In the genomic region with DNA sequence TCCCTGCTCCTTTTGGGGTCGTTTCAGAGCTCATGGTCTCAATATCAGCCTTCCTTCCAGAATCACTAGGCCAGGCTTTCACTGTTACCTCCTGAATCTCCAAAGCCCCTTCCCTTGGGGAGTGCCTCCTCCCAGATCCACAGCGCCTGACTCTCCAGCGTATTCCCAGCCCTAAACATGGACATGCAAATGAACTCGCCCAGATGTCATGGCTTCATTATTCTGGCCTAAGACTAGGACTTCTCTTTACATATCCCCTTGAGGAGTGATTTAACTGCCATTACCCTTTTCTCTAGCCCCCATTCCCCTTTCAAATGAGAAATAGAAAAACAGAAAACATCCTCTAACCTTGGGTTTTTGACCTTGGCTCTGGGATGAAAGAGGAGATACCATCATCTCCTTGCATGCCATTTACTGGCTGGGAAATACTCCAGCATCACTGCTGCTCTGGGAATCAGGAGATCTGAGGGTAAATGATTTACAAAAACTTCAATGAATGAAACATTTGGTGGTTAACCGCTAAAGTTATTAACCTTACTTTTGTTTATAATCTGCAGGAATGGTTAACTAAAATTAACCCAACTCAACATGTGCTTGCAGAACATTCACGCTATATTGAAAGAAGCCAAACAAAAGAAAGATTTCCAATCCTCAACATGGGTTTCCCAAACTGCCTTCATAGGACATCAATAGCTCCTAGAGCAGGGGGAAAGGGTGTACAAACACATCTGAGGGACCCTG, we compare ENCODE assay signal across 22 cellular contexts. TPM values are rescaled to one million over a fixed set of nuclear protein-coding genes. Genes with fewer than 3 reads are reported as not detected.
A peak's percentile ranks its signal among the peaks of the same experiment; 100 is the strongest.
DNase-seq lines count a peak whose midpoint lies in the region; ATAC-seq and TF ChIP-seq lines count a peak whose summit lies in the region.
"Had no signal": no experiment of that assay in that cellular context is flagged by ENCODE, and none has a peak within 500 bp of the region (broad histone marks: within the 10 kb centered on the region; RNA-seq: fewer than 3 reads in every experiment).

No MANE protein-coding gene starts in this region.

- peak overlapping the region; percentile 52 for H3K4me2 ChIP-seq in fibroblast of lung (ENCODE audit: extremely low read depth, insufficient read depth, low read length)

- no peak overlapping the region for H3K27ac ChIP-seq in fibroblast of lung (ENCODE audit: insufficient read depth, low read length)
- H3K27ac ChIP-seq in right lobe of liver: peak overlapping the region; percentile 19 to 84 (median 74)
- H3K27ac ChIP-seq: HL-60 had no signal

- H3K27me3 ChIP-seq in fibroblast of lung (ENCODE audit: control insufficient read depth, insufficient read depth, low read length) (no peaks in the 10 kb centered on the region), right lobe of liver (no peaks in the 10 kb centered on the region)
- H3K27me3 ChIP-seq: tibial nerve had no signal

- H3K4me1 ChIP-seq in fibroblast of lung (ENCODE audit: control insufficient read depth, extremely low read depth, insufficient read depth, low read length) (peaks cover 13% of the 10 kb centered on the region), right lobe of liver (peaks cover 0 to 34% (median 6%) of the 10 kb centered on the region in 4 donors)

- H4K20me1 ChIP-seq in fibroblast of lung (ENCODE audit: control insufficient read depth, extremely low read depth, insufficient read depth, low read length): no peaks in the 10 kb centered on the region

- peak; percentile 33 for DNase-seq in AG08396 (ENCODE audit: low spot score)
- DNase-seq in LoVo (ENCODE audit: low spot score): peak; percentile 47
- DNase-seq in fibroblast of lung (ENCODE audit: low read depth in 2 of 2): peak; percentile 62 to 89
- DNase-seq in right lobe of liver: peak in 1 of 3 donors; percentile 59
- DNase-seq in NCI-H1048 (lab: John Stamatoyannopoulos, UW): no peak
- no peak for DNase-seq in NCI-H82 treated with DMSO at 0.1 percent for 48 hours (lab: John Stamatoyannopoulos, UW; ENCODE audit: unreplicated experiment)
- DNase-seq: activated CD4-positive, alpha-beta memory T cell treated with anti-CD3 and anti-CD28 coated beads for 36 hours; activated T-cell treated with anti-CD3 and anti-CD28 coated beads, Interleukin-2, amount 50 U/mL, for 1 hour; CD4-positive, CD25-positive, alpha-beta regulatory T cell; cortex of kidney; DMS79 treated with DMSO at 0.1 percent for 48 hours; GOT3; KBM-7; mammary epithelial cell; NCI-H2081; NCI-H510A; T-helper 17 cell had no signal

- intact Hi-C loops in right lobe of liver (cut with DNase I): no loop called here

- no peak for TF ChIP-seq POLR2A in right lobe of liver (IDR thresholded peaks at IDR 0.05)

- H3K9me3 ChIP-seq in fibroblast of lung (ENCODE audit: control insufficient read depth, insufficient read depth, low read depth, low read length) (no peaks in the 10 kb centered on the region), right lobe of liver (no peaks in the 10 kb centered on the region)
- H3K9me3 ChIP-seq: tibial nerve had no signal

- ATAC-seq in right lobe of liver (peak; percentile 80 to 93 (median 83)), HG02884 (IDR thresholded peaks at IDR 0.05; ENCODE audit: unreplicated experiment) (no peak), HG03342 (IDR thresholded peaks at IDR 0.05; ENCODE audit: unreplicated experiment) (no peak)
- ATAC-seq: stimulated activated effector memory CD8-positive, alpha-beta T cell treated with anti-CD3 and anti-CD28 coated beads, Interleukin-12 subunit alpha, Interleukin-12 subunit beta, amount 100 ng/mL, for 72 hours; T-helper 17 cell had no signal

- H2AFZ ChIP-seq in fibroblast of lung (ENCODE audit: low read length): no peak overlapping the region

- H3K4me3 ChIP-seq in fibroblast of lung (replicated peaks in 1 of 4; ENCODE audit: control extremely low read depth in 1 of 4, insufficient read depth in 1 of 4, low read depth in 3 of 4, low read length in 4 of 4) (no peak overlapping the region), right lobe of liver (peak overlapping the region in 1 of 3 donors; percentile 20)
- H3K4me3 ChIP-seq: tibial nerve had no signal

- 52% methylated on average over 6 of the region's 6 CpGs for WGBS in right lobe of liver (ENCODE audit: insufficient coverage, low coverage, low lambda C conversion rate, missing lambda C conversion rate)

- no peaks in the 10 kb centered on the region for H3K36me3 ChIP-seq in fibroblast of lung (ENCODE audit: control insufficient read depth, insufficient read depth, low read length)
- H3K36me3 ChIP-seq in right lobe of liver: no peaks in the 10 kb centered on the region
- H3K36me3 ChIP-seq: tibial nerve had no signal

- H3K9ac ChIP-seq in fibroblast of lung (ENCODE audit: insufficient read depth, low read length): no peak overlapping the region

- H3K79me2 ChIP-seq in fibroblast of lung (ENCODE audit: control insufficient read depth, insufficient read depth, low read length): no peaks in the 10 kb centered on the region

- TF ChIP-seq CTCF in fibroblast of lung (conservative IDR thresholded peaks at IDR 0.05 in 1 of 2, IDR thresholded peaks at IDR 0.05 in 1 of 2; ENCODE audit: low read depth in 1 of 2, low read length in 2 of 2): no peak
- TF ChIP-seq CTCF in right lobe of liver (IDR thresholded peaks at IDR 0.05): no peak

RNA-seq across cellular contexts. Expression of gene FAM171A1, which starts 37.0 kb away (rescaled TPM):
- 6.2 and 8.8 TPM in 2 replicates for total RNA-seq in fibroblast of lung
- 10.3 and 24.9 TPM in 2 replicates for polyA plus RNA-seq in fibroblast of lung
- polyA plus RNA-seq in fibroblast of lung (2012): 11.0 and 24.0 TPM in 2 replicates
- 8.9 and 25.3 TPM in 2 replicates for polyA minus RNA-seq in fibroblast of lung (ENCODE audit: low replicate concordance)
- 10 to 100 TPM in 4 of 6 experiments, 1 to 10 TPM in 2; 6.1 to 12.1 (median 10.3) TPM for total RNA-seq in right lobe of liver

Comparison
In these comparisons a context has a peak if more than half of its experiments do, and no peak if none do; other contexts are left out.
1. DNase-seq: peak in AG08396 (single experiment), LoVo (single experiment) and fibroblast of lung (2 of 2); none in NCI-H1048 (single experiment) and NCI-H82 treated with DMSO at 0.1 percent for 48 hours (single experiment).
2. ATAC-seq: peak in right lobe of liver (4 of 4); none in HG02884 (single experiment) and HG03342 (single experiment).